Comparison of ENCODE assay signal across 16 cellular contexts in the genomic region with DNA sequence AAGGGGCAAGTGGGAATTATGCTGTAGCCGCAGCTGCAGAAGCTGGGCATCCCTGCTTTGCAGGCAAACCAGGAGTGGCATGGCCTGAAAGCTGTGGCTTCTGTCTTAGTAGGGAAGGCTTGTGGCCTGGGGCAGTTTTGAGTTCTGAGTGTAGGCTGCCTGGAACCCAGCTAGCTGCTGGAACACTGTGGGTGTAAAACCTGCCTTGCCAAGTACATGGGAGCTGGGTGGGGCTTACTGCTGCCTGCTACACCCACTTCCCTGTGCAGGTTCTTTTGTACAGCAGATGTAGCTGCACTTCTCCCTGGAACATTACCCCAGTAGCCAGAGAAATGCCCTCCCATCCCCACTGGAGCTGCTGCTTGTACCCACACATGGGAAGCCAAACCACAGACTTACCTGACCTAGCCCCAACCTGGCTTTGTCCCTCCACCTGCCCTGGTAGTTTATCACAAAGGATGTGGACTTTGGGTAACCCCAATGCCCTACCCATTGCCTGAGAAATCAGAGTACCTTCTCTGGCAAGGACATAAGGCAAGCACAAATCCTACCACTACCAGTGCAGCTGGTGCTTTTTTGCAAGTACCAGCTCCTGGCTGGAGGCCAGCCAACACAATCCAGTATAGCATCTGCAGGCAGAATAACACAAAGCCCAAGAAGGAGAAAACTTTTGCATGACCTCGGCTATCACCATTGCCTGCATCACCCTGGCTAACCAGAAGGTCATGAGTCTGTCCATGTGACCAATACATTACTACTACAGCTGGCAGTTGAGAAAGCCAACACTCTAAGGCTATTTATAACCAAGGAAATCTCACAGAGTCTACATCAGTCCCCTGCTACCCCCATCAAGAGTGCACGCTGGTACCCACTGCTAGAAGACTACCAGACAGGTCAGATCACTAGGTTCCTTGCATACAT. TPM values are rescaled to one million over a fixed set of nuclear protein-coding genes. Genes with fewer than 3 reads are reported as not detected.
DNase-seq lines count a peak whose midpoint lies in the region; ATAC-seq and TF ChIP-seq lines count a peak whose summit lies in the region.
"Had no signal": no experiment of that assay in that cellular context is flagged by ENCODE, and none has a peak within 500 bp of the region (broad histone marks: within the 10 kb centered on the region; RNA-seq: fewer than 3 reads in every experiment).

No MANE protein-coding gene starts in this region.

- TF ChIP-seq CTCF in epithelial cell of esophagus (IDR thresholded peaks at IDR 0.05; ENCODE audit: insufficient read depth, low read depth, low read length, missing control alignments): no peak
- no peak for TF ChIP-seq CTCF in retinal pigment epithelial cell (conservative IDR thresholded peaks at IDR 0.05; ENCODE audit: low read depth, low read length)

- DNase-seq in LHCN-M2 (ENCODE audit: low read depth): peak; percentile 5
- DNase-seq in NCI-H446 treated with DMSO at 0.1 percent for 48 hours (lab: John Stamatoyannopoulos, UW): peak; percentile 5
- DNase-seq in epithelial cell of esophagus (ENCODE audit: low read depth): peak; percentile 79
- DNase-seq in retinal pigment epithelial cell (ENCODE audit: low read depth): peak; percentile 12
- DNase-seq in GM19240 (ENCODE audit: insufficient read length, low spot score): no peak
- no peak for DNase-seq in activated effector memory CD4-positive, alpha-beta T cell treated with anti-CD3 and anti-CD28 coated beads, Interleukin-2, amount 50 U/mL, for 16 hours
- DNase-seq: activated CD4-positive, alpha-beta T cell treated with anti-CD3 and anti-CD28 coated beads for 36 hours; activated CD8-positive, alpha-beta memory T cell treated with anti-CD3 and anti-CD28 coated beads, Interleukin-2, amount 50 U/mL, for 48 hours; activated naive CD4-positive, alpha-beta T cell; left lung; NCI-H146; T-helper 9 cell had no signal

- H3K4me3 ChIP-seq in epithelial cell of esophagus (ENCODE audit: low read length): no peak overlapping the region
- no peak overlapping the region for H3K4me3 ChIP-seq in retinal pigment epithelial cell (ENCODE audit: low read length)
- H3K4me3 ChIP-seq: left lung had no signal

- no peak for ATAC-seq in HG02973 (IDR thresholded peaks at IDR 0.05; ENCODE audit: unreplicated experiment)
- no peak for ATAC-seq in HG02588 (IDR thresholded peaks at IDR 0.05; ENCODE audit: unreplicated experiment)
- ATAC-seq: activated CD4-positive, alpha-beta T cell treated with anti-CD3 and anti-CD28 coated beads for 36 hours; HCT116; left lung had no signal

RNA-seq across cellular contexts. Expression of gene PPP1R3A, which starts 26.5 kb away (rescaled TPM):
- not detected in 2 replicates for total RNA-seq in LHCN-M2 (2014; rRNA removed)
- polyA plus RNA-seq in LHCN-M2 (2012): not detected
- total RNA-seq: activated CD4-positive, alpha-beta T cell treated with anti-CD3 and anti-CD28 coated beads for 36 hours; subcutaneous adipose tissue had no signal

Comparison
In these comparisons a context has a peak if more than half of its experiments do, and no peak if none do; other contexts are left out.
1. DNase-seq: peak in LHCN-M2 (single experiment), NCI-H446 treated with DMSO at 0.1 percent for 48 hours (single experiment), epithelial cell of esophagus (single experiment) and retinal pigment epithelial cell (single experiment); none in GM19240 (single experiment) and activated effector memory CD4-positive, alpha-beta T cell treated with anti-CD3 and anti-CD28 coated beads, Interleukin-2, amount 50 U/mL, for 16 hours (single experiment).